ENCODE assay signal across 1 cellular context in the genomic region with DNA sequence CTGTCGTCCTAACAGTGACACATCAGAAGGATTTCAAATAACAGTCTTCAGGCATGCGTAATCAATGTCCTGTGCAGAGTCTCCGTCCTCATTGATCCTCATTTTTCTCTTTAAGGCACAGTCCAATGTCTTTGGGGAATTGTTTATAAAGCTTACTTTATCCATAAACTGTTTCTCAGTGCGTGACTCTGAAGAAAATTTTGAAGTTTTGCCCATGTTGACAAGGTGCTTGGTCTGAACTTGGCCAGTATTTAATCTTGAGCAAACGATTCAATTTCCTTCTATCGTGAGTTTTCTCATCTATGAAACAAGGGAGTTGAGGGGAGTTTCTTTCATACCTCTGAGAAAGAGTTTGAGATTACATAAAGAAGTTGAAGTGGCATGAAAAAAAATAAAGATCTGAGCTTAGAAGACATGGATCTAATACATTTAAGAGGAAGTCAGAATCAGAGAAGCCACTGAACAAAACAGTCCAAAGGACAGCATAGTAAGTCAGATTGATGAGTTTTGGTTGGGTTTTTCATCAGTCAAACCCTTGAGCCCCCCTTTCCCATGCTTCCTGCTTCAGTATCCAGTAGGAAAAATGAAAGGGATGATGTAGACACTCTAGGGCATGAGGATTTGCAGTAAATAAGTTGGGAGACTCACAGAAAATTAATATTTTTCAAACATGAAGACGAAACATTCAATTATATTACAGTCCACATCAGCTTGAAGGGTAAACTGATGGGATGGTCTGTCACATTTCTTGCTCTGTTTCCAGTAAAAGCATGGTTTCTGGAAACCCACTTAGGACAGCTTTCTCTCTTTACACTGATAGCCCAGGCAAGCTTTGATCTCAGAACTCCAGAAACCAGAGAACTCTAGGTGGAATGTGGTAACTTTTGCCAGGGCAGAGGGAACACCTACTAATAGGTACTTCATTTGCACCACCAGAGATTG.
TF ChIP-seq lines count a peak whose summit lies in the region.

No MANE protein-coding gene starts in this region.

TF ChIP-seq in A549, 52 proteins besides CTCF, POLR2A, EP300 and RAD21 (continued from another document):
- TF ChIP-seq, protein P1, sequence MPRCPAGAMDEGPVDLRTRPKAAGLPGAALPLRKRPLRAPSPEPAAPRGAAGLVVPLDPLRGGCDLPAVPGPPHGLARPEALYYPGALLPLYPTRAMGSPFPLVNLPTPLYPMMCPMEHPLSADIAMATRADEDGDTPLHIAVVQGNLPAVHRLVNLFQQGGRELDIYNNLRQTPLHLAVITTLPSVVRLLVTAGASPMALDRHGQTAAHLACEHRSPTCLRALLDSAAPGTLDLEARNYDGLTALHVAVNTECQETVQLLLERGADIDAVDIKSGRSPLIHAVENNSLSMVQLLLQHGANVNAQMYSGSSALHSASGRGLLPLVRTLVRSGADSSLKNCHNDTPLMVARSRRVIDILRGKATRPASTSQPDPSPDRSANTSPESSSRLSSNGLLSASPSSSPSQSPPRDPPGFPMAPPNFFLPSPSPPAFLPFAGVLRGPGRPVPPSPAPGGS (IDR thresholded peaks at IDR 0.05) = peak; percentile 20; the same call in 1 of the 3 replicates
- no peak for TF ChIP-seq PHF8 (IDR thresholded peaks at IDR 0.05; ENCODE audit: borderline replicate concordance, low read depth)
- TF ChIP-seq NR3C1 (IDR thresholded peaks at IDR 0.05) = no peak
- no peak for TF ChIP-seq KDM1A (IDR thresholded peaks at IDR 0.05; ENCODE audit: low read depth)
- TF ChIP-seq POLR2AphosphoS2 (conservative IDR thresholded peaks at IDR 0.05; ENCODE audit: low read length) = 0 out of 2 replicates have a peak, but pooled peaks have one; percentile 8
- TF ChIP-seq ZNF302 (CRISPR knock-in tag; IDR thresholded peaks at IDR 0.05) = peak; percentile 27; the same call in 1 of the 2 replicates
- TF ChIP-seq FOSB (CRISPR knock-in tag; IDR thresholded peaks at IDR 0.05) = peak; percentile 17; the same call in 1 of the 2 replicates
